9 cellular contexts compared by ENCODE assay signal in genomic region chrX:53716328-53717088, GRCh38. TPM values are rescaled to one million over a fixed set of nuclear protein-coding genes. Genes with fewer than 3 reads are reported as not detected.
A peak's percentile ranks its signal among the peaks of the same experiment; 100 is the strongest.
DNase-seq lines count a peak whose midpoint lies in the region; ATAC-seq and TF ChIP-seq lines count a peak whose summit lies in the region.
"Had no signal": no experiment of that assay in that cellular context is flagged by ENCODE, and none has a peak within 500 bp of the region (broad histone marks: within the 10 kb centered on the region; RNA-seq: fewer than 3 reads in every experiment).

No MANE protein-coding gene starts in this region.

- H3K9me3 Mint-ChIP-seq in mesothelial cell of epicardium, result peaks cover 20% of the 10 kb centered on the region

- no peaks in the 10 kb centered on the region for H3K36me3 Mint-ChIP-seq in mesothelial cell of epicardium

- no peaks in the 10 kb centered on the region for H4K20me1 ChIP-seq in MM.1S (ENCODE audit: insufficient read depth, low read length)

- H3K4me1 ChIP-seq in MM.1S (ENCODE audit: low read length) (peaks cover 23% of the 10 kb centered on the region), vagina (peaks cover 6% of the 10 kb centered on the region), right atrium auricular region (no peaks in the 10 kb centered on the region)

- intact Hi-C loops in vagina (cut with DNase I), result no loop called here

- H2AFZ ChIP-seq in MM.1S (ENCODE audit: low read length), result 0 out of 2 replicates have a peak overlapping the region, but pooled peaks have one; percentile 27

- H3K27me3 ChIP-seq in MM.1S (replicated peaks; ENCODE audit: insufficient read depth, low read length), result no peaks in the 10 kb centered on the region
- no peaks in the 10 kb centered on the region for H3K27me3 ChIP-seq in vagina
- no peaks in the 10 kb centered on the region for H3K27me3 ChIP-seq in right atrium auricular region

- ATAC-seq in GM18858 (IDR thresholded peaks at IDR 0.05; ENCODE audit: unreplicated experiment), result peak; percentile 22

- TF ChIP-seq CTCF in MM.1S (IDR thresholded peaks at IDR 0.05; ENCODE audit: low read length) (no peak), vagina (IDR thresholded peaks at IDR 0.05) (no peak), mesothelial cell of epicardium (IDR thresholded peaks at IDR 0.05; ENCODE audit: unreplicated experiment) (no peak), right atrium auricular region (IDR thresholded peaks at IDR 0.05) (no peak)

- no peak overlapping the region for H3K27ac Mint-ChIP-seq in mesothelial cell of epicardium

- peaks cover 10% of the 10 kb centered on the region for H3K4me1 Mint-ChIP-seq in mesothelial cell of epicardium

- no peak for TF ChIP-seq POLR2A in vagina (IDR thresholded peaks at IDR 0.05)

- no peak overlapping the region for H3K9ac ChIP-seq in MM.1S (ENCODE audit: low read length)

- 0 out of 2 replicates have a peak overlapping the region, but pooled peaks have one; percentile 1 for H3K4me2 ChIP-seq in MM.1S (ENCODE audit: low read depth, low read length)

- H3K36me3 ChIP-seq in MM.1S (replicated peaks; ENCODE audit: insufficient read depth, low read length) (no peaks in the 10 kb centered on the region), vagina (no peaks in the 10 kb centered on the region), right atrium auricular region (no peaks in the 10 kb centered on the region)

- H3K9me2 ChIP-seq in MM.1S (replicated peaks; ENCODE audit: insufficient read depth, low read length), result no peaks in the 10 kb centered on the region

- H3K27ac ChIP-seq in MM.1S (ENCODE audit: low read length) (peak overlapping the region; percentile 16; the same call in 1 of the 2 replicates), vagina (no peak overlapping the region), right atrium auricular region (no peak overlapping the region)

- H3K4me3 ChIP-seq in MM.1S (ENCODE audit: low read length), result no peak overlapping the region
- no peak overlapping the region for H3K4me3 ChIP-seq in vagina
- no peak overlapping the region for H3K4me3 ChIP-seq in right atrium auricular region
- H3K4me3 ChIP-seq: skin epidermis had no signal

- DNase-seq in MM.1S (peak; percentile 71), GM19238 (ENCODE audit: insufficient read length, low spot score) (no peak), vagina (ENCODE audit: extremely low spot score in 2 of 2) (no peak), mesothelial cell of epicardium (ENCODE audit: low spot score in 2 of 2, unreplicated experiment in 2 of 2) (no peak), right atrium auricular region (ENCODE audit: low spot score) (no peak)
- DNase-seq in activated T-cell treated with anti-CD3 and anti-CD28 coated beads, Interleukin-2, amount 50 U/mL, for 48 hours, result peak; percentile 62 to 69
- peak; percentile 42 to 47 for DNase-seq in stimulated activated CD4-positive, alpha-beta T cell treated with anti-CD3 and anti-CD28 coated beads, Interleukin-2, amount 100 ng/mL, for 24 hours

- H3K27me3 Mint-ChIP-seq in mesothelial cell of epicardium (ENCODE audit: low read depth), result no peaks in the 10 kb centered on the region

- H3K4me3 Mint-ChIP-seq in mesothelial cell of epicardium, result no peak overlapping the region

- no peaks in the 10 kb centered on the region for H3K79me2 ChIP-seq in MM.1S (ENCODE audit: low read length)

- no peaks in the 10 kb centered on the region for H3K9me3 ChIP-seq in MM.1S (replicated peaks; ENCODE audit: insufficient read depth, low read length)
- no peaks in the 10 kb centered on the region for H3K9me3 ChIP-seq in vagina
- H3K9me3 ChIP-seq in right atrium auricular region, result no peaks in the 10 kb centered on the region

- no peaks in the 10 kb centered on the region for H3F3A ChIP-seq in MM.1S (ENCODE audit: insufficient read depth, low read length)

RNA-seq across cellular contexts. Expression of gene HUWE1, which starts 30.0 kb away (rescaled TPM):
- total RNA-seq in vagina (120 TPM), mesothelial cell of epicardium (257 to 277 TPM (median 261 TPM) in 3 replicates), right atrium auricular region (100 to 1,000 TPM; 111 to 116 TPM)

Comparison
In these comparisons a context has a peak if more than half of its experiments do, and no peak if none do; other contexts are left out.
1. DNase-seq: peak in MM.1S (single experiment), activated T-cell treated with anti-CD3 and anti-CD28 coated beads, Interleukin-2, amount 50 U/mL, for 48 hours (2 of 2) and stimulated activated CD4-positive, alpha-beta T cell treated with anti-CD3 and anti-CD28 coated beads, Interleukin-2, amount 100 ng/mL, for 24 hours (2 of 2); none in GM19238 (single experiment), vagina (0 of 2), mesothelial cell of epicardium (0 of 2) and right atrium auricular region (single experiment).